9 cellular contexts compared by ENCODE assay signal in genomic region chr4:80374180-80374579, GRCh38. TPM values are rescaled to one million over a fixed set of nuclear protein-coding genes. Genes with fewer than 3 reads are reported as not detected.
"Had no signal": no experiment of that assay in that cellular context is flagged by ENCODE, and none has a peak within 500 bp of the region (broad histone marks: within the 10 kb centered on the region; RNA-seq: fewer than 3 reads in every experiment).

No MANE protein-coding gene starts in this region.

- H3K4me2 ChIP-seq: KMS-11 had no signal

- H3K27ac ChIP-seq: HL-60, KMS-11 had no signal

- DNase-seq: IMR-90, KBM-7, KG1 had no signal

- FAIRE-seq: HepG2, HTR-8/SVneo had no signal

- H3K9ac ChIP-seq: KMS-11 had no signal

- ATAC-seq: HepG2 had no signal

RNA-seq across cellular contexts. Expression of gene CFAP299, which starts 38.6 kb away (rescaled TPM):
- total RNA-seq: HepG2, HT-29 had no signal
- polyA plus RNA-seq: HepG2, IgD-negative memory B cell had no signal
